ENCODE assay signal across 9 cellular contexts in genomic region chr5:178895615-178896571, GRCh38. TPM values are rescaled to one million over a fixed set of nuclear protein-coding genes. Genes with fewer than 3 reads are reported as not detected.
A peak's percentile ranks its signal among the peaks of the same experiment; 100 is the strongest.
DNase-seq lines count a peak whose midpoint lies in the region; ATAC-seq and TF ChIP-seq lines count a peak whose summit lies in the region.
"Had no signal": no experiment of that assay in that cellular context is flagged by ENCODE, and none has a peak within 500 bp of the region (broad histone marks: within the 10 kb centered on the region; RNA-seq: fewer than 3 reads in every experiment).

Gene ZFP2 (plus strand): TSS chr5:178895913. CDS start chr5:178931314, 35,401 bp downstream.

- H3K27me3 Mint-ChIP-seq in IgD-negative memory B cell: no peaks in the 10 kb centered on the region

- DNase-seq in Caki2 (ENCODE audit: low read depth): peak; percentile 77
- peak; percentile 67 for DNase-seq in colonic mucosa
- peak; percentile 69 for DNase-seq in kidney tubule cell (ENCODE audit: low spot score)
- peak; percentile 10 for DNase-seq in smooth muscle cell of the brain vasculature (ENCODE audit: low read depth, low spot score)

- no peaks in the 10 kb centered on the region for H3K4me1 ChIP-seq in colonic mucosa

- peak within 1 kb of the TSS in 1 of 3 donors; percentile 39 for H3K27ac Mint-ChIP-seq in IgD-negative memory B cell

- H3K36me3 ChIP-seq in colonic mucosa: no peaks in the 10 kb centered on the region

- peak within 1 kb of the TSS; percentile 61 to 81 for H3K9ac ChIP-seq in colonic mucosa (ENCODE audit: low read depth in 2 of 2, low read length in 2 of 2)

- H3K4me3 ChIP-seq in WI38 (ENCODE audit: low read depth, low read length) (peak within 1 kb of the TSS; percentile 74), colonic mucosa (peak within 1 kb of the TSS; percentile 80)
- H3K4me3 ChIP-seq: K562 had no signal

- no peak for ATAC-seq in GM18520 (IDR thresholded peaks at IDR 0.05; ENCODE audit: unreplicated experiment)
- no peak for ATAC-seq in GM19023 (IDR thresholded peaks at IDR 0.05; ENCODE audit: unreplicated experiment)
- ATAC-seq: K562 had no signal

- H3K9me3 Mint-ChIP-seq in IgD-negative memory B cell: peaks cover 1 to 7% (median 7%) of the 10 kb centered on the region in 3 donors

- H3K36me3 Mint-ChIP-seq in IgD-negative memory B cell: peaks cover 5% of the 10 kb centered on the region

- peaks cover 0 to 6% (median 2%) of the 10 kb centered on the region in 3 donors for H3K4me1 Mint-ChIP-seq in IgD-negative memory B cell

- H3K9me3 ChIP-seq in colonic mucosa: no peaks in the 10 kb centered on the region

- in situ Hi-C loops in Caki2 (cut with HindIII; ENCODE audit: low pct_unique_long_range_greater_than_20kb, low sequenced_read_pairs): no loop called here

- peak within 1 kb of the TSS; percentile 55 for H3K27ac ChIP-seq in colonic mucosa

- H3K4me3 Mint-ChIP-seq in IgD-negative memory B cell: peak within 1 kb of the TSS; percentile 77 to 93 (median 84)

- intact Hi-C loops in colonic mucosa (cut with DNase I): no loop called here

- TF ChIP-seq CTCF in WI38 (IDR thresholded peaks at IDR 0.05; ENCODE audit: low read depth, low read length) (no peak), colonic mucosa (IDR thresholded peaks at IDR 0.05) (no peak)

- H3K27me3 ChIP-seq in colonic mucosa: no peaks in the 10 kb centered on the region

RNA-seq across cellular contexts. Expression of gene ZFP2, which starts in this region (rescaled TPM):
- 5.5 TPM in 1 of 2 replicates, not detected in the other for total RNA-seq in Caki2 (2014; rRNA removed; shearing (Covaris generic); ENCODE audit: low replicate concordance)
- polyA plus RNA-seq in IgD-negative memory B cell: 1.0 TPM
- total RNA-seq in colonic mucosa: 1 to 10 TPM in 1 of 2 donors, under 1 TPM in 1; 0.89 to 1.0 TPM

Comparison
In these comparisons a context has a peak if more than half of its experiments do, and no peak if none do; other contexts are left out.
1. DNase-seq: peak in every context shown above with its lines; median percentile 77 in Caki2; 69 in kidney tubule cell; 67 in colonic mucosa; 10 in smooth muscle cell of the brain vasculature.